8 cellular contexts compared by ENCODE assay signal in the genomic region with DNA sequence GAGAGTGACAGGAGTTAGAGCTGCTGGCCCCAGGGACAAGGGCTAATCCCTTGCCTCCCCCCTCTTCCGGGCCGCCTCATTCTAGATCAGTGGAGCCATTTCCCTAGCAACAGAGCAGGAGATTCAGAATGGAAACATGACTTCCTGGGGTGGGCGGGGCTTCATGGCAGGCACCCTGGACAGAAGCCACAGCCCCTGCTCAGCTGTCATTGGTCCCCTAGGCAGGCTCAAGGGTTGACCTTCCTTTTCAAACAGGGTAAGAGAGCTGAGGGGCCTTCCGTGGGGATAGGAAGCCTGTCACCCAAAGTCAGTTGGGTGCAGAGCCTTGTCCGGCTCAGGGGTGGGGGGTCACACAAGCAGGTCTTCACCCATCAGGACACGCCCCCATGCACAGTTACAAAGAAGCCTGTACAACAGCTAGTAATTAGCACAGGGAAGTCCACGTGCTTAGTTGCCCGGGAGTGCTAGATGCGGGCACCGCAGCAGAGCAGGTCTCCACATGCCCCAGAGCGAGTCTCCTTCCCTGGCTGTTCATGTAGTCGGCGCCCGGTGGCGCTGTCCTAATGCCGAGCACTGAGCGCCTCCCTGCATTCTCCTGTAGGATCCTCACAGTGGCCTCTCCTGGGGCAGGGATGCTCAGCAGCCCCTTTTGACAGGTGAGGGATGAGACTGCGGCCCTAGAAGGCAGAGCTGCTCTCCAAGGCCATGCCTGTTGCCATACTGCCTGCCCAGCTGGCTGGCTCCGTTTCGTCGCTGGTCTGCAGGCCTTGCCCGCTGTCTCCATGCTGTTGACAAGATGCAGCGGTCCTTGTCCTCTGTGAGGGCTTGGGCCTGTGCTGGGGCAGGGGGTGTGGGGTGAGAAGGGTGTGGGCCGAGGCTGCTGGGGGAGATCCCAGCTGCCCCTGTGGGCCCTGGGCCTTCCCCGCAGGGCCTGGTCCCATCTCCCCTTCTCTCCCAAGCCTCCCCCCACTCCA. TPM values are rescaled to one million over a fixed set of nuclear protein-coding genes. Genes with fewer than 3 reads are reported as not detected.
DNase-seq lines count a peak whose midpoint lies in the region; ATAC-seq and TF ChIP-seq lines count a peak whose summit lies in the region.

No MANE protein-coding gene starts in this region.

- peaks cover 14% of the 10 kb centered on the region for H3K36me3 Mint-ChIP-seq in activated CD4-positive, alpha-beta T cell treated with anti-CD3 and anti-CD28 coated beads for 36 hours (ENCODE audit: low read depth)

- no peak for TF ChIP-seq CTCF in lower lobe of right lung (IDR thresholded peaks at IDR 0.05)

- H3K36me3 ChIP-seq in lower lobe of right lung: peaks cover 18% of the 10 kb centered on the region

- H3K27ac ChIP-seq in lower lobe of right lung: peak overlapping the region; percentile 18

- no peaks in the 10 kb centered on the region for H3K9me3 ChIP-seq in lower lobe of right lung

- peaks cover 33% of the 10 kb centered on the region for H3K4me1 ChIP-seq in lower lobe of right lung

- no peak overlapping the region for H3K27ac Mint-ChIP-seq in activated CD4-positive, alpha-beta T cell treated with anti-CD3 and anti-CD28 coated beads for 36 hours

- peaks cover 23% of the 10 kb centered on the region for H3K4me1 Mint-ChIP-seq in activated CD4-positive, alpha-beta T cell treated with anti-CD3 and anti-CD28 coated beads for 36 hours

- ATAC-seq in activated CD4-positive, alpha-beta T cell treated with anti-CD3 and anti-CD28 coated beads for 36 hours: peak; percentile 43
- ATAC-seq in lower lobe of right lung: peak; percentile 9 to 11

- intact Hi-C loops in activated CD4-positive, alpha-beta T cell treated with anti-CD3 and anti-CD28 coated beads for 36 hours (cut with DNase I, micrococcal nuclease): no loop called here
- intact Hi-C loops in lower lobe of right lung (cut with DNase I): no loop called here

- no peaks in the 10 kb centered on the region for H3K27me3 ChIP-seq in lower lobe of right lung (ENCODE audit: low read depth)

- H3K4me3 ChIP-seq in lower lobe of right lung: no peak overlapping the region

- POLR2A ChIA-PET in activated CD4-positive, alpha-beta T cell treated with anti-CD3 and anti-CD28 coated beads for 36 hours (lab: Charles Lee): no interaction called here

- no peaks in the 10 kb centered on the region for H3K9me3 Mint-ChIP-seq in activated CD4-positive, alpha-beta T cell treated with anti-CD3 and anti-CD28 coated beads for 36 hours (ENCODE audit: low read depth)

- DNase-seq in activated CD4-positive, alpha-beta T cell treated with anti-CD3 and anti-CD28 coated beads for 36 hours: peak; percentile 77
- no peak for DNase-seq in activated CD4-positive, alpha-beta T cell treated with anti-CD3 and anti-CD28 coated beads for 1 hour
- DNase-seq in NCI-H128 (lab: John Stamatoyannopoulos, UW; ENCODE audit: unreplicated experiment) (peak; percentile 55), SW480 (ENCODE audit: low spot score) (peak; percentile 33), ecto neural progenitor cell (ENCODE audit: low spot score) (peak; percentile 93), lower lobe of right lung (peak; percentile 77), OCI-M2 (lab: John Stamatoyannopoulos, UW; ENCODE audit: unreplicated experiment) (no peak)
- DNase-seq in stimulated activated naive CD4-positive, alpha-beta T cell treated with Interleukin-2 at 50 U/mL for 16 hours (lab: John Stamatoyannopoulos, UW): peak; percentile 13

- no peak overlapping the region for H3K4me3 Mint-ChIP-seq in activated CD4-positive, alpha-beta T cell treated with anti-CD3 and anti-CD28 coated beads for 36 hours

- CTCF ChIA-PET in activated CD4-positive, alpha-beta T cell treated with anti-CD3 and anti-CD28 coated beads for 36 hours (lab: Charles Lee): interaction anchor here (1.0 to 1.7 kb wide), 3 partner anchors 22 to 102 kb away, joined by 3 to 4 read pairs (median 4); no protein-coding TSS in a partner anchor

- H3K27me3 Mint-ChIP-seq in activated CD4-positive, alpha-beta T cell treated with anti-CD3 and anti-CD28 coated beads for 36 hours: no peaks in the 10 kb centered on the region

RNA-seq across cellular contexts. Expression of gene TMEM201, which starts 5.1 kb away (rescaled TPM):
- 10 to 100 TPM; 14.6 to 15.1 TPM for total RNA-seq in activated CD4-positive, alpha-beta T cell treated with anti-CD3 and anti-CD28 coated beads for 36 hours
- total RNA-seq in lower lobe of right lung: 8.2 TPM

RNA-seq across cellular contexts. Expression of gene SLC25A33, which starts 54.5 kb away (rescaled TPM):
- total RNA-seq in activated CD4-positive, alpha-beta T cell treated with anti-CD3 and anti-CD28 coated beads for 36 hours: 1 to 10 TPM; 4.4 to 6.1 TPM
- 3.9 TPM for total RNA-seq in lower lobe of right lung

RNA-seq across cellular contexts. Expression of gene PIK3CD, which starts 57.8 kb away (rescaled TPM):
- 100 to 1,000 TPM in 1 of 2 experiments, 10 to 100 TPM in 1; 96.4 to 114 TPM for total RNA-seq in activated CD4-positive, alpha-beta T cell treated with anti-CD3 and anti-CD28 coated beads for 36 hours
- 28.3 TPM for total RNA-seq in lower lobe of right lung

Comparison
In these comparisons a context has a peak if more than half of its experiments do, and no peak if none do; other contexts are left out.
1. DNase-seq: peak in activated CD4-positive, alpha-beta T cell treated with anti-CD3 and anti-CD28 coated beads for 36 hours (single experiment), NCI-H128 (single experiment), SW480 (single experiment), ecto neural progenitor cell (single experiment), lower lobe of right lung (single experiment) and stimulated activated naive CD4-positive, alpha-beta T cell treated with Interleukin-2 at 50 U/mL for 16 hours (single experiment); none in activated CD4-positive, alpha-beta T cell treated with anti-CD3 and anti-CD28 coated beads for 1 hour (single experiment) and OCI-M2 (single experiment).